In the genomic region with DNA sequence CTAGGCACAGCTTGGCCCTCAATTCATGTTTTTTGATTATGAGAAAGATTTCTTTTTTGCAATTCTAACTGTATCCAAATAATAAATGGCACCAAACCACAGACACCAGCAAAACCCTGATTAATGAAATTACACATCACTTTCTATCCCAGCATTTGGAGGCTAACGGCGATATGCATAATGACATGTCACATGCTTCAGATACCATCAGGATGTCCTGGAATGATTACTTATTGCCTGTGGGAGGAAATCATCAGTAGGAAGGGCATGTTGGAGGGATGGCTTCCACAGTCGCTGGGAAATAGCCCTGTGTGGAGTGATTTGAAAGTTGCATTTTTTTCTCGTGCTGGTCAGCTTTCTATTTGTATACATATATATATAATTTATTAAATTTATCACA, we compare ENCODE assay signal across 26 cellular contexts.
"Had no signal": no experiment of that assay in that cellular context is flagged by ENCODE, and none has a peak within 500 bp of the region (broad histone marks: within the 10 kb centered on the region; RNA-seq: fewer than 3 reads in every experiment).

No MANE protein-coding gene starts in this region.

- ATAC-seq: stimulated activated effector memory CD8-positive, alpha-beta T cell treated with anti-CD3 and anti-CD28 coated beads, Interleukin-12 subunit alpha, Interleukin-12 subunit beta, amount 100 ng/mL, for 72 hours; stimulated activated memory B cell treated with anti-CD40 and anti-IgM and Interleukin-4, amounts not matched to agents 10 μg/mL and 1 μg/mL and 100 μg/mL, for 72 hours; stimulated activated naive B cell treated with anti-CD40 and anti-IgM and Interleukin-4, amounts not matched to agents 10 μg/mL and 1 μg/mL and 100 μg/mL, for 72 hours; stimulated activated naive CD8-positive, alpha-beta T cell treated with anti-CD3 and anti-CD28 coated beads, Interleukin-15, amount 100 ng/mL, for 72 hours; stimulated activated naive CD8-positive, alpha-beta T cell treated with anti-CD3 and anti-CD28 coated beads, Interleukin-15, Interleukin-2, amounts not matched to agents 100 U/mL and 50 U/mL, for 24 hours; upper lobe of right lung had no signal

- DNase-seq: stimulated activated CD4-positive, alpha-beta T cell treated with anti-CD3 and anti-CD28 coated beads, Interleukin-2, amount 100 ng/mL, for 48 hours; stimulated activated CD4-positive, alpha-beta T cell treated with anti-CD3 and anti-CD28 coated beads, Interleukin-4, amount 100 ng/mL, for 1 hour; stimulated activated CD4-positive, alpha-beta T cell treated with anti-CD3 and anti-CD28 coated beads, Interleukin-4, amount 100 ng/mL, for 24 hours; stimulated activated CD4-positive, alpha-beta T cell treated with anti-CD3 and anti-CD28 coated beads, Interleukin-4, amount 100 ng/mL, for 4 hours; stimulated activated CD8-positive, alpha-beta memory T cell treated with anti-CD3 and anti-CD28 coated beads, Interleukin-4, amount 100 ng/mL, for 48 hours; stimulated activated naive B cell treated with anti-CD40 and anti-IgM and Interleukin-4, amounts not matched to agents 10 μg/mL and 1 μg/mL and 100 μg/mL, for 72 hours; stimulated activated naive CD4-positive, alpha-beta T cell; stimulated activated naive CD4-positive, alpha-beta T cell treated with Interleukin-2 at 50 U/mL for 16 hours; stimulated activated naive CD8-positive, alpha-beta T cell treated with anti-CD3 and anti-CD28 coated beads, Interleukin-15, amount 100 ng/mL, for 72 hours; stimulated activated naive CD8-positive, alpha-beta T cell treated with anti-CD3 and anti-CD28 coated beads, Interleukin-15, Interleukin-2, amounts not matched to agents 100 U/mL and 50 U/mL, for 24 hours; stomach; substantia nigra; testis; thyroid gland; tibial artery; transverse colon; trophoblast cell; upper lobe of left lung; upper lobe of right lung; uterus had no signal

- H3K27ac ChIP-seq: stomach, suprapubic skin, testis, thoracic aorta, thyroid gland, tibial artery, tibial nerve, transverse colon, upper lobe of left lung, upper lobe of right lung, uterus, vagina had no signal

- H3K27me3 ChIP-seq: stomach, suprapubic skin, testis, thyroid gland, tibial nerve, transverse colon, upper lobe of left lung, upper lobe of right lung, uterus, vagina had no signal

- H3K4me3 ChIP-seq: stomach, suprapubic skin, testis, thoracic aorta, thyroid gland, tibial artery, tibial nerve, transverse colon, upper lobe of left lung, upper lobe of right lung, uterus, vagina had no signal

- H3K9me3 ChIP-seq: stomach, suprapubic skin, testis, thoracic aorta, thyroid gland, tibial artery, tibial nerve, transverse colon, upper lobe of left lung, upper lobe of right lung, uterus, vagina had no signal

- H3K36me3 ChIP-seq: stomach, suprapubic skin, thoracic aorta, thyroid gland, tibial artery, tibial nerve, transverse colon, upper lobe of left lung, upper lobe of right lung, uterus, vagina had no signal

- H3K4me1 ChIP-seq: suprapubic skin, testis, thyroid gland, tibial artery, tibial nerve, transverse colon, upper lobe of left lung, upper lobe of right lung, uterus, vagina had no signal
